Comparison of ENCODE assay signal across 11 cellular contexts in the genomic region with DNA sequence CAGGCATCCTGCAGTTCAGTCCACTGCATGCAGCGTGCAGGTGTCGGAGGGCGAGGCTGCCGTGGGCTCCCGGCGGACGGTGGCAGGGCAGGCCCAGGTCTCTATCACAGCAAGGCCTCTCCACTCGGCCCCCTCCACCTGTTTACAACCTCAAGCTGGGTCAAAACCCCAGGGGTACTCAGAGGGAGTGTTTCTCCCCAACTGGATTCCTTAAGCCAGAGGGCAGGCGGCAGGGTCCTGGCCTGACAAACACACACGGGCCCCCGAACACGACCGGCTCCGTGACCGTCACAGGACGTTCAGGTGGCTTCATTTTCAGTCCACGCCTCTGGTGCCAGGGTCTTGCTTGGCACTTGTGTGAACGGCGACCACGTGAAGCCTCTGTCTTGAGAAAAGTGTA. TPM values are rescaled to one million over a fixed set of nuclear protein-coding genes. Genes with fewer than 3 reads are reported as not detected.
DNase-seq lines count a peak whose midpoint lies in the region; ATAC-seq, FAIRE-seq and TF ChIP-seq lines count a peak whose summit lies in the region.
"Had no signal": no experiment of that assay in that cellular context is flagged by ENCODE, and none has a peak within 500 bp of the region (broad histone marks: within the 10 kb centered on the region; RNA-seq: fewer than 3 reads in every experiment).

No MANE protein-coding gene starts in this region.

- no peaks in the 10 kb centered on the region for H3K36me3 ChIP-seq in right lobe of liver
- no peaks in the 10 kb centered on the region for H3K36me3 ChIP-seq in HepG2 (replicated peaks in 1 of 2; ENCODE audit: control insufficient read depth in 1 of 2, insufficient read depth in 2 of 2, low read length in 2 of 2)
- H3K36me3 ChIP-seq in aorta (ENCODE audit: control insufficient read depth in 1 of 2, insufficient read depth in 2 of 2, low read length in 1 of 2): no peaks in the 10 kb centered on the region

- H3K27ac Mint-ChIP-seq in activated naive CD8-positive, alpha-beta T cell treated with anti-CD3 and anti-CD28 coated beads, Interleukin-2, amount 50 U/mL, for 24 hours: peak overlapping the region; percentile 81
- H3K27ac Mint-ChIP-seq in nephron: peak overlapping the region; percentile 62 to 79 (median 76)
- H3K27ac Mint-ChIP-seq: activated T-helper 2 cell treated with anti-CD3 and anti-CD28 coated beads, Interferon-gamma antibody, Interleukin-2, Interleukin-4, amounts not matched to agents 10 μg/mL and 5 μg/mL and 100 μg/mL, durations not matched to agents 14 hours and 24 hours and 36 hours had no signal

- ATAC-seq in right lobe of liver (no peak), HepG2 (no peak), aorta (ENCODE audit: low FRiP score) (no peak)
- no peak for ATAC-seq in activated naive CD8-positive, alpha-beta T cell treated with anti-CD3 and anti-CD28 coated beads, Interleukin-2, amount 50 U/mL, for 24 hours

- in situ Hi-C loops in HepG2 (cut with HindIII; ENCODE audit: extremely low pct_ligation_motif_present, low pct_unique_long_range_greater_than_20kb): no loop called here

- CTCF ChIA-PET in HepG2 (lab: Yijun Ruan, JAX; ENCODE audit: low intra/inter-chr PET ratio, low total read pairs): no interaction called here

- intact Hi-C loops in right lobe of liver (cut with DNase I) (no loop called here), HepG2 (cut with micrococcal nuclease; ENCODE audit: unreplicated experiment) (no loop called here), aorta (cut with DNase I) (no loop called here)

- peak in 2 of 3 donors; percentile 15 to 39 for DNase-seq in right lobe of liver
- no peak for DNase-seq in HepG2 (ENCODE audit: low spot score)
- no peak for DNase-seq in activated naive CD8-positive, alpha-beta T cell treated with anti-CD3 and anti-CD28 coated beads, Interleukin-2, amount 50 U/mL, for 24 hours
- DNase-seq in aorta: peak; percentile 39 to 68
- DNase-seq in DMS153 (lab: John Stamatoyannopoulos, UW): no peak
- DNase-seq in UCSD-AML1 (lab: John Stamatoyannopoulos, UW; ENCODE audit: unreplicated experiment): no peak
- no peak for DNase-seq in NCI-H1694 (lab: John Stamatoyannopoulos, UW)
- DNase-seq: T-helper 9 cell had no signal

- no peak for TF ChIP-seq EP300 in HepG2 (IDR thresholded peaks at IDR 0.05; ENCODE audit: low read depth in 2 of 2, low read length in 2 of 2)
- no peak for TF ChIP-seq EP300 in HepG2 (CRISPR knock-in tag; IDR thresholded peaks at IDR 0.05; ENCODE audit: borderline replicate concordance)

- H3K4me2 ChIP-seq in HepG2 (ENCODE audit: low read depth, low read length): no peak overlapping the region

- H3K9me3 ChIP-seq in right lobe of liver: no peaks in the 10 kb centered on the region
- H3K9me3 ChIP-seq in HepG2 (ENCODE audit: low read length): no peaks in the 10 kb centered on the region
- no peaks in the 10 kb centered on the region for H3K9me3 ChIP-seq in aorta (ENCODE audit: control insufficient read depth, low read length)

- H2AFZ ChIP-seq in HepG2 (ENCODE audit: low read length): no peak overlapping the region

- no peak for FAIRE-seq in HepG2 (lab: Jason Lieb, UNC)

- H3K4me1 Mint-ChIP-seq in activated naive CD8-positive, alpha-beta T cell treated with anti-CD3 and anti-CD28 coated beads, Interleukin-2, amount 50 U/mL, for 24 hours: peaks cover 78% of the 10 kb centered on the region
- H3K4me1 Mint-ChIP-seq in nephron: peaks cover 47% of the 10 kb centered on the region

- POLR2A ChIA-PET in HepG2 (lab: Yijun Ruan, JAX): no interaction called here

- no peaks in the 10 kb centered on the region for H3K79me2 ChIP-seq in HepG2 (ENCODE audit: insufficient read depth, low read length)

- no peaks in the 10 kb centered on the region for H4K20me1 ChIP-seq in HepG2 (ENCODE audit: insufficient read depth, low read length)

- H3K4me3 ChIP-seq in right lobe of liver (no peak overlapping the region), HepG2 (replicated peaks in 1 of 3; ENCODE audit: insufficient read depth in 1 of 3, low read depth in 2 of 3, low read length in 3 of 3) (no peak overlapping the region), aorta (ENCODE audit: low read length in 2 of 2) (no peak overlapping the region)

- no peaks in the 10 kb centered on the region for H3K27me3 ChIP-seq in right lobe of liver
- H3K27me3 ChIP-seq in HepG2 (ENCODE audit: control insufficient read depth in 1 of 2, insufficient read depth in 2 of 2, low read length in 2 of 2): peaks cover 21 to 79% of the 10 kb centered on the region in 2 experiments
- H3K27me3 ChIP-seq in aorta (ENCODE audit: control insufficient read depth in 1 of 2, insufficient read depth in 2 of 2, low read length in 1 of 2): no peaks in the 10 kb centered on the region

- BruUV-seq in HepG2 (replicated peaks; lab: Mats Ljungman, UMichigan): no TSS peak

- TF ChIP-seq POLR2A in right lobe of liver (IDR thresholded peaks at IDR 0.05) (no peak), HepG2 (IDR thresholded peaks at IDR 0.05; ENCODE audit: insufficient read depth in 1 of 2, low read depth in 2 of 2, low read length in 2 of 2) (no peak)

- no peaks in the 10 kb centered on the region for H3K9me3 Mint-ChIP-seq in activated naive CD8-positive, alpha-beta T cell treated with anti-CD3 and anti-CD28 coated beads, Interleukin-2, amount 50 U/mL, for 24 hours
- H3K9me3 Mint-ChIP-seq in nephron: no peaks in the 10 kb centered on the region
- H3K9me3 Mint-ChIP-seq: activated T-helper 2 cell treated with anti-CD3 and anti-CD28 coated beads, Interferon-gamma antibody, Interleukin-2, Interleukin-4, amounts not matched to agents 10 μg/mL and 5 μg/mL and 100 μg/mL, durations not matched to agents 14 hours and 24 hours and 36 hours had no signal

- H3K4me3 Mint-ChIP-seq in activated naive CD8-positive, alpha-beta T cell treated with anti-CD3 and anti-CD28 coated beads, Interleukin-2, amount 50 U/mL, for 24 hours: peak overlapping the region; percentile 75
- no peak overlapping the region for H3K4me3 Mint-ChIP-seq in nephron

- WGBS in right lobe of liver (ENCODE audit: insufficient coverage, low coverage, low lambda C conversion rate, missing lambda C conversion rate): no CpG with 5 or more reads among the region's 20 CpGs
- 47% methylated on average over 5 of the region's 20 CpGs for WGBS in HepG2 (ENCODE audit: low lambda C conversion rate)
- WGBS in aorta, 2 donors: 91 to 94% methylated on average over 15 to 20 of the region's 20 CpGs

- H3K27ac ChIP-seq in right lobe of liver: no peak overlapping the region
- H3K27ac ChIP-seq in HepG2 (ENCODE audit: extremely low read length, insufficient read depth, low read length): no peak overlapping the region
- no peak overlapping the region for H3K27ac ChIP-seq in aorta (ENCODE audit: low read depth in 1 of 2, low read length in 2 of 2)
- H3K27ac ChIP-seq: C4-2B had no signal

- H3K27me3 Mint-ChIP-seq in activated naive CD8-positive, alpha-beta T cell treated with anti-CD3 and anti-CD28 coated beads, Interleukin-2, amount 50 U/mL, for 24 hours: no peaks in the 10 kb centered on the region
- peaks cover 3% of the 10 kb centered on the region for H3K27me3 Mint-ChIP-seq in nephron (ENCODE audit: low read depth)

- H3K4me1 ChIP-seq in right lobe of liver (no peaks in the 10 kb centered on the region), HepG2 (ENCODE audit: insufficient read depth, low read length) (0 out of 2 replicates have a peak, but pooled peaks cover 6% of the 10 kb centered on the region), aorta (ENCODE audit: control insufficient read depth in 1 of 2, insufficient read depth in 2 of 2, low read length in 2 of 2) (no peaks in the 10 kb centered on the region)

- no peak for TF ChIP-seq CTCF in right lobe of liver (IDR thresholded peaks at IDR 0.05)
- no peak for TF ChIP-seq CTCF in HepG2 (CRISPR knock-in tag; IDR thresholded peaks at IDR 0.05)
- TF ChIP-seq CTCF in nephron (IDR thresholded peaks at IDR 0.05; ENCODE audit: unreplicated experiment in 3 of 3): no peak

- H3K36me3 Mint-ChIP-seq in activated naive CD8-positive, alpha-beta T cell treated with anti-CD3 and anti-CD28 coated beads, Interleukin-2, amount 50 U/mL, for 24 hours (ENCODE audit: low read depth): peaks cover 7% of the 10 kb centered on the region
- no peaks in the 10 kb centered on the region for H3K36me3 Mint-ChIP-seq in nephron (ENCODE audit: low read depth)

- no peak for TF ChIP-seq RAD21 in HepG2 (CRISPR knock-in tag; IDR thresholded peaks at IDR 0.05)

- H3K9ac ChIP-seq in HepG2 (ENCODE audit: insufficient read depth, low read depth, low read length): no peak overlapping the region

TF ChIP-seq in HepG2, 621 proteins besides CTCF, POLR2A, EP300 and RAD21 (continues in another document):
- no peak for TF ChIP-seq HMG20A (CRISPR knock-in tag; IDR thresholded peaks at IDR 0.05; ENCODE audit: borderline replicate concordance)
- TF ChIP-seq SNAPC5 (CRISPR knock-in tag; IDR thresholded peaks at IDR 0.05; ENCODE audit: borderline replicate concordance): no peak
- TF ChIP-seq CBFB (CRISPR knock-in tag; IDR thresholded peaks at IDR 0.05): no peak

RNA-seq across cellular contexts. Expression of gene RASA3, which starts 23.5 kb away (rescaled TPM):
- total RNA-seq in right lobe of liver: 1 to 10 TPM; 3.5 to 7.9 (median 4.6) TPM
- not detected in 2 replicates for total RNA-seq in HepG2 (2016; rRNA removed; fragmentation: Illumina TruSeq; extraction: Trizol)
- not detected in 2 replicates for total RNA-seq in HepG2 (2016; cell fraction: cytosol; rRNA removed; fragmentation: Illumina TruSeq; extraction: Trizol; ENCODE audit: low read depth)
- 0.06 and 0.09 TPM in 2 replicates for total RNA-seq in HepG2 (2016; cell fraction: insoluble cytoplasmic fraction; rRNA removed; fragmentation: Illumina TruSeq; extraction: Trizol)
- total RNA-seq in HepG2 (2016; cell fraction: membrane; rRNA removed; fragmentation: Illumina TruSeq; extraction: Trizol): not detected in 2 replicates
- 0.09 TPM in 1 of 2 replicates, not detected in the other for total RNA-seq in HepG2 (2016; cell fraction: nucleus; rRNA removed; fragmentation: Illumina TruSeq; extraction: Trizol)
- 0.05 and 0.07 TPM in 2 replicates for polyA plus RNA-seq in HepG2 (2011; rRNA removed)
- polyA plus RNA-seq in HepG2 (2011; cell fraction: cytosol; rRNA removed): 0.09 TPM in 2 replicates
- 0.14 and 0.21 TPM in 2 replicates for polyA plus RNA-seq in HepG2 (2011; cell fraction: nucleus; rRNA removed)
- polyA plus RNA-seq in HepG2 (2012): 0.04 TPM in 1 of 2 replicates, not detected in the other
- polyA plus RNA-seq in HepG2 (2016; cell fraction: cytosol; fragmentation: Illumina TruSeq; extraction: Trizol; ENCODE audit: low read depth): not detected in 2 replicates
- polyA plus RNA-seq in HepG2 (2016; cell fraction: insoluble cytoplasmic fraction; fragmentation: Illumina TruSeq; extraction: Trizol; ENCODE audit: low read depth): not detected in 2 replicates
- not detected in 2 replicates for polyA plus RNA-seq in HepG2 (2016; cell fraction: membrane; fragmentation: Illumina TruSeq; extraction: Trizol; ENCODE audit: low read depth)
- polyA plus RNA-seq in HepG2 (2016; cell fraction: nucleus; fragmentation: Illumina TruSeq; extraction: Trizol; ENCODE audit: insufficient read depth, low read depth): 0.11 TPM in 1 of 2 replicates, not detected in the other
- 0.20 and 10.0 TPM in 2 replicates for polyA minus RNA-seq in HepG2 (2011; rRNA and poly(A)+ RNA removed; ENCODE audit: low replicate concordance)
- 0.20 and 0.26 TPM in 2 replicates for polyA minus RNA-seq in HepG2 (2011; cell fraction: cytosol; rRNA and poly(A)+ RNA removed)
- polyA minus RNA-seq in HepG2 (2011; cell fraction: nucleus; rRNA and poly(A)+ RNA removed): 0.12 and 0.26 TPM in 2 replicates
- 10 to 100 TPM; 34.8 to 42.3 TPM for total RNA-seq in aorta
- 10 to 100 TPM in 1 of 2 donors, 1 to 10 TPM in 1; 8.1 to 23.0 TPM for polyA plus RNA-seq in aorta

Comparison
In these comparisons a context has a peak if more than half of its experiments do, and no peak if none do; other contexts are left out.
1. DNase-seq: peak in right lobe of liver (2 of 3) and aorta (2 of 2); none in HepG2 (single experiment), activated naive CD8-positive, alpha-beta T cell treated with anti-CD3 and anti-CD28 coated beads, Interleukin-2, amount 50 U/mL, for 24 hours (single experiment), DMS153 (single experiment), UCSD-AML1 (single experiment) and NCI-H1694 (single experiment).
2. RNA of gene RASA3, which starts 23.5 kb away (total RNA-seq): 34.8 to 42.3 TPM in aorta; 3.5 to 7.9 TPM in right lobe of liver and 0.06 to 0.09 TPM in HepG2; every median in the first group is over 4 times any median in the second.